ENCODE assay signal across 27 cellular contexts in the genomic region with DNA sequence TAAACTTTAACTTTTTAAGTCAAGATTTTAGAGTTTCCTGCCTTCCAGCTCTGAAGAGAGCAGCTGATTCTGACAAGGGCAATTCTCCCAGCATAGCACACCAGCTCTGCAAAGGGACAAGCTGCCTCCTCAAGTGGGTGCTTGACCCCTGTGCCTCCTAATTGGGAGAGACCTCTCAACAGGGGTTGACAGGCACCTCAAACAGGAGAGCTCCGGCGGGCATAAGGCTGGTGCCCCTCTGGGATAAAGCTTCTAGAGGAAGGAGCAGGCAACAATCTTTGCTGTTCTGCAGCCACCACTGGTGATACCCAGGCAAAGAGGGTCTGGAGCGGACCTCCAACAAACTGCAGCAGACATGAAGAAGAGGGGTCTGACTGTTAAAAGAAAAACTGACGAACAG.
"Had no signal": no experiment of that assay in that cellular context is flagged by ENCODE, and none has a peak within 500 bp of the region (broad histone marks: within the 10 kb centered on the region; RNA-seq: fewer than 3 reads in every experiment).

No MANE protein-coding gene starts in this region.

- H3K36me3 Mint-ChIP-seq: activated CD8-positive, alpha-beta memory T cell treated with anti-CD3 and anti-CD28 coated beads, Interleukin-2, amount 10 ng/mL, durations not matched to agents 7 days and 5 days; activated naive CD8-positive, alpha-beta T cell; mesothelial cell of epicardium; naive B cell; type B pancreatic cell had no signal

- H3K27me3 ChIP-seq: adrenal gland, body of pancreas, colonic mucosa, neutrophil, right lobe of liver, testis, vagina had no signal

- H3K4me3 Mint-ChIP-seq: activated CD8-positive, alpha-beta memory T cell treated with anti-CD3 and anti-CD28 coated beads, Interleukin-2, amount 10 ng/mL, durations not matched to agents 7 days and 5 days; activated CD8-positive, alpha-beta T cell treated with anti-CD3 and anti-CD28 coated beads, Interleukin-2, amount 10 ng/mL, durations not matched to agents 7 days and 5 days; activated naive CD8-positive, alpha-beta T cell; mesothelial cell of epicardium; naive B cell; nephron progenitor cell; type B pancreatic cell; WTC11 had no signal

- H3K36me3 ChIP-seq: adrenal gland, colonic mucosa, left ventricle myocardium inferior, neutrophil, right lobe of liver, vagina had no signal

- H3K9me3 Mint-ChIP-seq: activated T-helper 2 cell treated with anti-CD3 and anti-CD28 coated beads, Interferon-gamma antibody, Interleukin-2, Interleukin-4, amounts not matched to agents 10 μg/mL and 5 μg/mL and 100 μg/mL, durations not matched to agents 14 hours and 24 hours and 36 hours; type B pancreatic cell had no signal

- H3K9me3 ChIP-seq: adrenal gland, body of pancreas, colonic mucosa, neutrophil, right lobe of liver, testis, vagina had no signal

- ATAC-seq: activated CD8-positive, alpha-beta memory T cell treated with anti-CD3 and anti-CD28 coated beads, Interleukin-2, amount 10 ng/mL, durations not matched to agents 7 days and 5 days; activated CD8-positive, alpha-beta T cell treated with anti-CD3 and anti-CD28 coated beads, Interleukin-2, amount 10 ng/mL, durations not matched to agents 7 days and 5 days; body of pancreas; right lobe of liver; WTC11 had no signal

- H3K4me1 Mint-ChIP-seq: activated CD8-positive, alpha-beta memory T cell treated with anti-CD3 and anti-CD28 coated beads, Interleukin-2, amount 10 ng/mL, durations not matched to agents 7 days and 5 days; mesothelial cell of epicardium; naive B cell; nephron progenitor cell; WTC11 had no signal

- DNase-seq: activated CD4-positive, alpha-beta T cell treated with anti-CD3 and anti-CD28 coated beads for 1 hour; activated CD4-positive, alpha-beta T cell treated with anti-CD3 and anti-CD28 coated beads, Interleukin-2, amount 50 U/mL, for 1 hour; activated CD8-positive, alpha-beta memory T cell treated with anti-CD3 and anti-CD28 coated beads, Interleukin-2, amount 10 ng/mL, durations not matched to agents 7 days and 5 days; activated CD8-positive, alpha-beta T cell treated with anti-CD3 and anti-CD28 coated beads, Interleukin-2, amount 10 ng/mL, durations not matched to agents 7 days and 5 days; activated naive CD4-positive, alpha-beta T cell treated with Interleukin-2 at 50 U/mL for 16 hours; activated T-cell treated with anti-CD3 and anti-CD28 coated beads, Interleukin-2, amount 50 U/mL, for 48 hours; adrenal gland; aorta; body of pancreas; cerebellar nuclear complex; colonic mucosa; effector memory CD4-positive, alpha-beta T cell; left ventricle myocardium inferior; naive B cell; nephron progenitor cell; right lobe of liver; stimulated activated CD4-positive, alpha-beta T cell treated with anti-CD3 and anti-CD28 coated beads, Interleukin-2, amount 100 ng/mL, for 48 hours; stimulated activated naive CD4-positive, alpha-beta T cell treated with Interleukin-2 at 50 U/mL for 16 hours; T-helper 2 cell; testis had no signal

- H3K4me3 ChIP-seq: adrenal gland, body of pancreas, colonic mucosa, left ventricle myocardium inferior, right lobe of liver, testis, vagina had no signal

- H3K27ac Mint-ChIP-seq: activated CD8-positive, alpha-beta memory T cell treated with anti-CD3 and anti-CD28 coated beads, Interleukin-2, amount 10 ng/mL, durations not matched to agents 7 days and 5 days; activated CD8-positive, alpha-beta T cell treated with anti-CD3 and anti-CD28 coated beads, Interleukin-2, amount 10 ng/mL, durations not matched to agents 7 days and 5 days; activated naive CD8-positive, alpha-beta T cell; activated T-helper 2 cell treated with anti-CD3 and anti-CD28 coated beads, Interferon-gamma antibody, Interleukin-2, Interleukin-4, amounts not matched to agents 10 μg/mL and 5 μg/mL and 100 μg/mL, durations not matched to agents 14 hours and 24 hours and 36 hours; mesothelial cell of epicardium; naive B cell; nephron progenitor cell; type B pancreatic cell; WTC11 had no signal

- H3K27ac ChIP-seq: adrenal gland, body of pancreas, colonic mucosa, left ventricle myocardium inferior, neutrophil, right lobe of liver, testis, vagina had no signal

- H3K4me1 ChIP-seq: adrenal gland, body of pancreas, colonic mucosa, left ventricle myocardium inferior, right lobe of liver, testis, vagina had no signal

- H3K27me3 Mint-ChIP-seq: activated CD8-positive, alpha-beta memory T cell treated with anti-CD3 and anti-CD28 coated beads, Interleukin-2, amount 10 ng/mL, durations not matched to agents 7 days and 5 days; activated naive CD8-positive, alpha-beta T cell; naive B cell; type B pancreatic cell had no signal
